In genomic region chr7:74405191-74405898, GRCh38 we compare ENCODE assay signal across 9 cellular contexts. TPM values are rescaled to one million over a fixed set of nuclear protein-coding genes. Genes with fewer than 3 reads are reported as not detected.
DNase-seq lines count a peak whose midpoint lies in the region; ATAC-seq and TF ChIP-seq lines count a peak whose summit lies in the region.
"Had no signal": no experiment of that assay in that cellular context is flagged by ENCODE, and none has a peak within 500 bp of the region (broad histone marks: within the 10 kb centered on the region; RNA-seq: fewer than 3 reads in every experiment).

No MANE protein-coding gene starts in this region.

- H3K9ac ChIP-seq in OCI-LY3 (ENCODE audit: low read length): no peak overlapping the region

- H3K79me2 ChIP-seq in OCI-LY3 (ENCODE audit: low read length): no peaks in the 10 kb centered on the region

- H3K27ac ChIP-seq in OCI-LY3 (ENCODE audit: low read length) (no peak overlapping the region), upper lobe of right lung (no peak overlapping the region)
- H3K27ac ChIP-seq: SJCRH30 had no signal

- H3K4me2 ChIP-seq in OCI-LY3 (ENCODE audit: low read length): no peak overlapping the region

- H3K9me3 ChIP-seq in OCI-LY3 (ENCODE audit: insufficient read depth, low read length): no peaks in the 10 kb centered on the region
- H3K9me3 ChIP-seq in upper lobe of right lung: no peaks in the 10 kb centered on the region
- H3K9me3 ChIP-seq: SJCRH30 had no signal

- intact Hi-C loops in Right ventricle myocardium inferior (cut with DNase I): loop anchor here (10.0 kb wide), 1 partner anchor 541 kb away; the partner anchor contains the start of gene TMEM270
- intact Hi-C loops in left cardiac atrium (cut with DNase I): loop anchor here in 1 of 2 donors (10.0 kb wide), 1 partner anchor 341 kb away; no protein-coding TSS in a partner anchor
- intact Hi-C loops in upper lobe of right lung (cut with DNase I): loop anchor here (10.0 kb wide), 1 partner anchor 541 kb away; the partner anchor contains the start of gene TMEM270

- no peaks in the 10 kb centered on the region for H4K20me1 ChIP-seq in OCI-LY3 (ENCODE audit: insufficient read depth, low read length)

- no peak overlapping the region for H2AFZ ChIP-seq in OCI-LY3 (ENCODE audit: low read depth, low read length)

- no peak for DNase-seq in Right ventricle myocardium inferior (ENCODE audit: missing footprints)
- DNase-seq in left cardiac atrium: no peak
- DNase-seq in foreskin fibroblast: peak in 1 of 2 donors; percentile 26
- DNase-seq in upper lobe of right lung: no peak
- no peak for DNase-seq in DMS79 treated with DMSO at 0.1 percent for 48 hours (lab: John Stamatoyannopoulos, UW)
- no peak for DNase-seq in T-helper 2 cell

- H3K27me3 ChIP-seq in OCI-LY3 (ENCODE audit: low read depth, low read length) (no peaks in the 10 kb centered on the region), upper lobe of right lung (no peaks in the 10 kb centered on the region)
- H3K27me3 ChIP-seq: SJCRH30 had no signal

- no peak overlapping the region for H3K4me3 ChIP-seq in OCI-LY3 (ENCODE audit: low read length)
- H3K4me3 ChIP-seq in foreskin fibroblast (ENCODE audit: low read depth in 1 of 2, low read length in 2 of 2): no peak overlapping the region
- H3K4me3 ChIP-seq in upper lobe of right lung: no peak overlapping the region
- H3K4me3 ChIP-seq: SJCRH30 had no signal

- peak; percentile 27 for ATAC-seq in Right ventricle myocardium inferior
- ATAC-seq in left cardiac atrium: no peak
- no peak for ATAC-seq in upper lobe of right lung
- no peak for ATAC-seq in HG03108 (IDR thresholded peaks at IDR 0.05; ENCODE audit: unreplicated experiment)

- peak; percentile 45 for TF ChIP-seq CTCF in OCI-LY3 (IDR thresholded peaks at IDR 0.05; ENCODE audit: low read depth, low read length)
- TF ChIP-seq CTCF in foreskin fibroblast (IDR thresholded peaks at IDR 0.05; ENCODE audit: low read depth, low read length): peak; percentile 33
- TF ChIP-seq CTCF in upper lobe of right lung (IDR thresholded peaks at IDR 0.05): peak; percentile 32

- peaks cover 10% of the 10 kb centered on the region for H3K36me3 ChIP-seq in OCI-LY3 (replicated peaks; ENCODE audit: low read depth, low read length)
- H3K36me3 ChIP-seq in upper lobe of right lung: peaks cover 9% of the 10 kb centered on the region

- H3K4me1 ChIP-seq in OCI-LY3 (ENCODE audit: low read length) (no peaks in the 10 kb centered on the region), upper lobe of right lung (no peaks in the 10 kb centered on the region)
- H3K4me1 ChIP-seq: SJCRH30 had no signal

RNA-seq across cellular contexts. Expression of gene GTF2IRD1, which starts 48.4 kb away (rescaled TPM):
- total RNA-seq in Right ventricle myocardium inferior (19.1 TPM), left cardiac atrium (10 to 100 TPM; 19.3 to 50.0 TPM), upper lobe of right lung (30.5 TPM)
